Comparison of ENCODE assay signal across 19 cellular contexts in the genomic region with DNA sequence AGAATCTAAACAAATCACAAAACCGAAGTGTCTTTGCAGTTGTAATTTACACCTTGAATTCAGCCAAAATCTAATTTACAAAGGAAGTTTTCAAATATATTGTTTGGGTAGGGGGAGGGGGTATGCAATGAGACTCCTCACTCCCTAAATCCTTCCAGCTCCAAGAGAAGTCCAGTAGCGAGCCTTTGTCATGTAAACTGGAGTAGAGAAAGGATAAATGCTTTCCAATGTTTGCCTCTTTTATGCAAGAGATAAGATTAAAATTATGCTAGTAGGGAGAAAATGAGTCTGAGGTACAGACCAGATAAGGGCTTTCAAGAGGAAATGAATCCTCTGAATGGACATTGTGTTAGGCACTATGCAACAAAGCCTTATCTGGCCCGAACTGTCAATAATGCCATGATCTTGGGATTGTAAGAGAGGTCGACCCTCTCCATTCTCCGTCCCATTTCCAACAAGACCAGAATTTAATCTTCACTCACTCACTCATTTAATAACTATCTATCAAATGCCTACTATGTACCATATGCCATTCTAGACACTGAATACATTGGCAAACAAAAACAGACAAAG.
A peak's percentile ranks its signal among the peaks of the same experiment; 100 is the strongest.
DNase-seq lines count a peak whose midpoint lies in the region; ATAC-seq and TF ChIP-seq lines count a peak whose summit lies in the region.
"Had no signal": no experiment of that assay in that cellular context is flagged by ENCODE, and none has a peak within 500 bp of the region (broad histone marks: within the 10 kb centered on the region; RNA-seq: fewer than 3 reads in every experiment).

No MANE protein-coding gene starts in this region.

- no peaks in the 10 kb centered on the region; the same call in 1 of the 2 replicates for H3F3A ChIP-seq in GM23338 (replicated peaks; ENCODE audit: low read depth)

- DNase-seq in GM23338 (ENCODE audit: low spot score), result peak; percentile 69
- peak; percentile 99 for DNase-seq in NCI-H146 treated with DMSO at 0.1 percent for 48 hours (lab: John Stamatoyannopoulos, UW; ENCODE audit: unreplicated experiment)
- peak; percentile 46 for DNase-seq in iPS-NIHi7 (ENCODE audit: extremely low spot score)
- no peak for DNase-seq in cerebellar nuclear complex (lab: John Stamatoyannopoulos, UW)
- DNase-seq in GM19238 (ENCODE audit: insufficient read length, low spot score), result no peak
- no peak for DNase-seq in activated T-cell treated with anti-CD3 and anti-CD28 coated beads for 4 hours
- DNase-seq in DMS153 treated with DMSO at 0.1 percent for 48 hours (lab: John Stamatoyannopoulos, UW; ENCODE audit: unreplicated experiment), result no peak
- DNase-seq: Calu3; CD4-positive, alpha-beta memory T cell; DMS79; GM23248; HFFc6; MV-4-11; NCI-H1417; NCI-H524 treated with DMSO at 0.1 percent for 48 hours; SHP77 treated with DMSO at 0.1 percent for 48 hours had no signal

- H3K27ac ChIP-seq in GM23338 (ENCODE audit: low read depth), result peak overlapping the region; percentile 46; the same call in 1 of the 2 replicates
- H3K27ac ChIP-seq in ectodermal cell (ENCODE audit: insufficient read depth, low read depth, low read length, poor library complexity, severe bottlenecking), result peak overlapping the region; percentile 68
- H3K27ac ChIP-seq: GM23248 had no signal

- H3K36me3 Mint-ChIP-seq in GM23338 (ENCODE audit: low read depth), result peaks cover 27% of the 10 kb centered on the region
- H3K36me3 Mint-ChIP-seq: CD4-positive, alpha-beta memory T cell had no signal

- no peaks in the 10 kb centered on the region for H3K9me2 ChIP-seq in GM23338 (ENCODE audit: insufficient read depth)

- peak overlapping the region; percentile 49 for H3K27ac Mint-ChIP-seq in GM23338
- H3K27ac Mint-ChIP-seq: HFFc6 had no signal

- peaks cover 12% of the 10 kb centered on the region for H3K27me3 Mint-ChIP-seq in GM23338 (ENCODE audit: insufficient read depth, low read depth, poor library complexity)

- no peaks in the 10 kb centered on the region for H3K9me3 ChIP-seq in ectodermal cell (ENCODE audit: control insufficient read depth, low read length)

- peaks cover 25% of the 10 kb centered on the region for H3K4me1 ChIP-seq in GM23338 (ENCODE audit: insufficient read depth)
- peaks cover 11% of the 10 kb centered on the region for H3K4me1 ChIP-seq in ectodermal cell (ENCODE audit: control insufficient read depth, insufficient read depth, low read length)

- H3K9me3 Mint-ChIP-seq in GM23338, result peaks cover 31% of the 10 kb centered on the region; the same call in 2 of the 3 replicates
- H3K9me3 Mint-ChIP-seq: HFFc6 had no signal

- no peaks in the 10 kb centered on the region for H3K79me2 ChIP-seq in GM23338 (replicated peaks; ENCODE audit: insufficient read depth)

- H4K20me1 ChIP-seq in GM23338 (replicated peaks; ENCODE audit: insufficient read depth), result no peaks in the 10 kb centered on the region

- H3K4me1 Mint-ChIP-seq in GM23338, result peaks cover 27% of the 10 kb centered on the region
- H3K4me1 Mint-ChIP-seq: CD4-positive, alpha-beta memory T cell had no signal

- H3K4me3 ChIP-seq in GM23338 (peak overlapping the region; percentile 41), ectodermal cell (ENCODE audit: insufficient read depth, low read depth, low read length) (no peak overlapping the region)
- H3K4me3 ChIP-seq: GM12878, GM23248, K562 had no signal

- H2AFZ ChIP-seq in GM23338, result no peak overlapping the region
- H2AFZ ChIP-seq: GM23248 had no signal

- H3K36me3 ChIP-seq in GM23338 (ENCODE audit: insufficient read depth) (no peaks in the 10 kb centered on the region), ectodermal cell (ENCODE audit: control insufficient read depth, insufficient read depth, low read length) (no peaks in the 10 kb centered on the region)

- ATAC-seq in GM23338, result peak; percentile 92
- ATAC-seq: GM12878, K562 had no signal

- TF ChIP-seq CTCF in GM23338 (conservative IDR thresholded peaks at IDR 0.05; ENCODE audit: low read depth in 2 of 2), result no peak

- H3K27me3 ChIP-seq in GM23338 (ENCODE audit: insufficient read depth) (no peaks in the 10 kb centered on the region), ectodermal cell (ENCODE audit: control insufficient read depth, insufficient read depth, low read length, poor library complexity, severe bottlenecking) (no peaks in the 10 kb centered on the region)

- H3K4me3 Mint-ChIP-seq in GM23338, result peak overlapping the region; percentile 33
- H3K4me3 Mint-ChIP-seq: CD4-positive, alpha-beta memory T cell; HFFc6 had no signal

- H3K4me2 ChIP-seq in GM23338, result peak overlapping the region; percentile 48

- WGBS in ectodermal cell, 2 experiments, result 4 to 8% methylated on average over 4 to 5 of the region's 5 CpGs

TF ChIP-seq in GM23338, 12 proteins besides CTCF, POLR2A, EP300 and RAD21 (continues in another document):
- TF ChIP-seq, protein P1, sequence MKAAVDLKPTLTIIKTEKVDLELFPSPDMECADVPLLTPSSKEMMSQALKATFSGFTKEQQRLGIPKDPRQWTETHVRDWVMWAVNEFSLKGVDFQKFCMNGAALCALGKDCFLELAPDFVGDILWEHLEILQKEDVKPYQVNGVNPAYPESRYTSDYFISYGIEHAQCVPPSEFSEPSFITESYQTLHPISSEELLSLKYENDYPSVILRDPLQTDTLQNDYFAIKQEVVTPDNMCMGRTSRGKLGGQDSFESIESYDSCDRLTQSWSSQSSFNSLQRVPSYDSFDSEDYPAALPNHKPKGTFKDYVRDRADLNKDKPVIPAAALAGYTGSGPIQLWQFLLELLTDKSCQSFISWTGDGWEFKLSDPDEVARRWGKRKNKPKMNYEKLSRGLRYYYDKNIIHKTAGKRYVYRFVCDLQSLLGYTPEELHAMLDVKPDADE (IDR thresholded peaks at IDR 0.05), result no peak
- TF ChIP-seq ZNF331 (CRISPR knock-in tag; IDR thresholded peaks at IDR 0.05; ENCODE audit: low read depth) (no peak), POLR2AphosphoS5 (IDR thresholded peaks at IDR 0.05; ENCODE audit: low read depth) (no peak), EZH2 (IDR thresholded peaks at IDR 0.05; ENCODE audit: low read depth, unreplicated experiment) (no peak), EZH2phosphoT487 (IDR thresholded peaks at IDR 0.05; ENCODE audit: unreplicated experiment) (no peak), CREB1 (CRISPR knock-in tag; IDR thresholded peaks at IDR 0.05; ENCODE audit: low read depth) (peak; percentile 33; the same call in 1 of the 2 replicates), NANOG (IDR thresholded peaks at IDR 0.05; ENCODE audit: borderline replicate concordance) (peak; percentile 89), JUNB (IDR thresholded peaks at IDR 0.05; ENCODE audit: unreplicated experiment) (no peak)
- TF ChIP-seq, protein P2, sequence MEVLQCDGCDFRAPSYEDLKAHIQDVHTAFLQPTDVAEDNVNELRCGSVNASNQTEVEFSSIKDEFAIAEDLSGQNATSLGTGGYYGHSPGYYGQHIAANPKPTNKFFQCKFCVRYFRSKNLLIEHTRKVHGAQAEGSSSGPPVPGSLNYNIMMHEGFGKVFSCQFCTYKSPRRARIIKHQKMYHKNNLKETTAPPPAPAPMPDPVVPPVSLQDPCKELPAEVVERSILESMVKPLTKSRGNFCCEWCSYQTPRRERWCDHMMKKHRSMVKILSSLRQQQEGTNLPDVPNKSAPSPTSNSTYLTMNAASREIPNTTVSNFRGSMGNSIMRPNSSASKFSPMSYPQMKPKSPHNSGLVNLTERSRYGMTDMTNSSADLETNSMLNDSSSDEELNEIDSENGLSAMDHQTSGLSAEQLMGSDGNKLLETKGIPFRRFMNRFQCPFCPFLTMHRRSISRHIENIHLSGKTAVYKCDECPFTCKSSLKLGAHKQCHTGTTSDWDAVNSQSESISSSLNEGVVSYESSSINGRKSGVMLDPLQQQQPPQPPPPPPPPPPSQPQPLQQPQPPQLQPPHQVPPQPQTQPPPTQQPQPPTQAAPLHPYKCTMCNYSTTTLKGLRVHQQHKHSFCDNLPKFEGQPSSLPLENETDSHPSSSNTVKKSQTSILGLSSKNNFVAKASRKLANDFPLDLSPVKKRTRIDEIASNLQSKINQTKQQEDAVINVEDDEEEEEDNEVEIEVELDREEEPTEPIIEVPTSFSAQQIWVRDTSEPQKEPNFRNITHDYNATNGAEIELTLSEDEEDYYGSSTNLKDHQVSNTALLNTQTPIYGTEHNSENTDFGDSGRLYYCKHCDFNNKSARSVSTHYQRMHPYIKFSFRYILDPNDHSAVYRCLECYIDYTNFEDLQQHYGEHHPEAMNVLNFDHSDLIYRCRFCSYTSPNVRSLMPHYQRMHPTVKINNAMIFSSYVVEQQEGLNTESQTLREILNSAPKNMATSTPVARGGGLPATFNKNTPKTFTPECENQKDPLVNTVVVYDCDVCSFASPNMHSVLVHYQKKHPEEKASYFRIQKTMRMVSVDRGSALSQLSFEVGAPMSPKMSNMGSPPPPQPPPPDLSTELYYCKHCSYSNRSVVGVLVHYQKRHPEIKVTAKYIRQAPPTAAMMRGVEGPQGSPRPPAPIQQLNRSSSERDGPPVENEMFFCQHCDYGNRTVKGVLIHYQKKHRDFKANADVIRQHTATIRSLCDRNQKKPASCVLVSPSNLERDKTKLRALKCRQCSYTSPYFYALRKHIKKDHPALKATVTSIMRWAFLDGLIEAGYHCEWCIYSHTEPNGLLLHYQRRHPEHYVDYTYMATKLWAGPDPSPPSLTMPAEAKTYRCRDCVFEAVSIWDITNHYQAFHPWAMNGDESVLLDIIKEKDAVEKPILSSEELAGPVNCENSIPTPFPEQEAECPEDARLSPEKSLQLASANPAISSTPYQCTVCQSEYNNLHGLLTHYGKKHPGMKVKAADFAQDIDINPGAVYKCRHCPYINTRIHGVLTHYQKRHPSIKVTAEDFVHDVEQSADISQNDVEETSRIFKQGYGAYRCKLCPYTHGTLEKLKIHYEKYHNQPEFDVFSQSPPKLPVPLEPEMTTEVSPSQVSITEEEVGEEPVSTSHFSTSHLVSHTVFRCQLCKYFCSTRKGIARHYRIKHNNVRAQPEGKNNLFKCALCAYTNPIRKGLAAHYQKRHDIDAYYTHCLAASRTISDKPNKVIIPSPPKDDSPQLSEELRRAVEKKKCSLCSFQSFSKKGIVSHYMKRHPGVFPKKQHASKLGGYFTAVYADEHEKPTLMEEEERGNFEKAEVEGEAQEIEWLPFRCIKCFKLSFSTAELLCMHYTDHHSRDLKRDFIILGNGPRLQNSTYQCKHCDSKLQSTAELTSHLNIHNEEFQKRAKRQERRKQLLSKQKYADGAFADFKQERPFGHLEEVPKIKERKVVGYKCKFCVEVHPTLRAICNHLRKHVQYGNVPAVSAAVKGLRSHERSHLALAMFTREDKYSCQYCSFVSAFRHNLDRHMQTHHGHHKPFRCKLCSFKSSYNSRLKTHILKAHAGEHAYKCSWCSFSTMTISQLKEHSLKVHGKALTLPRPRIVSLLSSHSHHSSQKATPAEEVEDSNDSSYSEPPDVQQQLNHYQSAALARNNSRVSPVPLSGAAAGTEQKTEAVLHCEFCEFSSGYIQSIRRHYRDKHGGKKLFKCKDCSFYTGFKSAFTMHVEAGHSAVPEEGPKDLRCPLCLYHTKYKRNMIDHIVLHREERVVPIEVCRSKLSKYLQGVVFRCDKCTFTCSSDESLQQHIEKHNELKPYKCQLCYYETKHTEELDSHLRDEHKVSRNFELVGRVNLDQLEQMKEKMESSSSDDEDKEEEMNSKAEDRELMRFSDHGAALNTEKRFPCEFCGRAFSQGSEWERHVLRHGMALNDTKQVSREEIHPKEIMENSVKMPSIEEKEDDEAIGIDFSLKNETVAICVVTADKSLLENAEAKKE (CRISPR knock-in tag; IDR thresholded peaks at IDR 0.05), result peak; percentile 55

Comparison
In these comparisons a context has a peak if more than half of its experiments do, and no peak if none do; other contexts are left out.
1. DNase-seq: peak in GM23338 (single experiment), NCI-H146 treated with DMSO at 0.1 percent for 48 hours (single experiment) and iPS-NIHi7 (single experiment); none in cerebellar nuclear complex (0 of 2), GM19238 (single experiment), activated T-cell treated with anti-CD3 and anti-CD28 coated beads for 4 hours (single experiment) and DMS153 treated with DMSO at 0.1 percent for 48 hours (single experiment).